ENCODE assay signal across 2 cellular contexts in the genomic region with DNA sequence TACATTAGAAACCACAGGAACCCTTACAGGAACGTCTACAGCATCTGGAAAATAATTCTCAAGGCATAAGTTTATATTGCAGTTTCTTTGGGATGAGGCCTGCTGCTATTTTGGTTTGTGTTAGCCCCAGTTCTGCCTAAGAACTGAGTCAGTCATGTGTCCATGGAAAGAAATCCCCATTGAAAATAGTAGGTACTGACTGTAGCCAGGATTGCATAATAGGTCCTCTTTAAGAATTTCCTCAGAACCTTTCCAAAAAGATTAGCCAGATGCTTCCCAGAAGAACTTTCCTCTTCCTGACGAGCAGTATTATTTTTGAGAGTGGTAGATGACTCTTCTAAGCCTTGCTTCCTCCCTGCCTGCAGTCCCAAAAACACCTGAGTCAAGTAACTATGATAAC.
TF ChIP-seq lines count a peak whose summit lies in the region.

No MANE protein-coding gene starts in this region.

TF ChIP-seq in IMR-90, 13 proteins besides CTCF, POLR2A, EP300 and RAD21:
- TF ChIP-seq CEBPB (IDR thresholded peaks at IDR 0.05; ENCODE audit: low read depth, low read length) = peak; percentile 95
- TF ChIP-seq, protein P1, sequence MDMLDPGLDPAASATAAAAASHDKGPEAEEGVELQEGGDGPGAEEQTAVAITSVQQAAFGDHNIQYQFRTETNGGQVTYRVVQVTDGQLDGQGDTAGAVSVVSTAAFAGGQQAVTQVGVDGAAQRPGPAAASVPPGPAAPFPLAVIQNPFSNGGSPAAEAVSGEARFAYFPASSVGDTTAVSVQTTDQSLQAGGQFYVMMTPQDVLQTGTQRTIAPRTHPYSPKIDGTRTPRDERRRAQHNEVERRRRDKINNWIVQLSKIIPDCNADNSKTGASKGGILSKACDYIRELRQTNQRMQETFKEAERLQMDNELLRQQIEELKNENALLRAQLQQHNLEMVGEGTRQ (IDR thresholded peaks at IDR 0.05; ENCODE audit: low read depth, low read length) = peak; percentile 44; the same call in 1 of the 2 replicates
- TF ChIP-seq CHD1 (IDR thresholded peaks at IDR 0.05; ENCODE audit: low read depth, low read length) = no peak
- TF ChIP-seq MXI1 (IDR thresholded peaks at IDR 0.05; ENCODE audit: borderline replicate concordance, low read depth, low read length) = no peak

TF ChIP-seq in HepG2, 621 proteins besides CTCF, POLR2A, EP300 and RAD21:
- TF ChIP-seq CEBPB (IDR thresholded peaks at IDR 0.05; ENCODE audit: borderline replicate concordance, low read depth, low read length) = 0 out of 2 replicates have a peak, but pooled peaks have one; percentile 7
- TF ChIP-seq, protein P2, sequence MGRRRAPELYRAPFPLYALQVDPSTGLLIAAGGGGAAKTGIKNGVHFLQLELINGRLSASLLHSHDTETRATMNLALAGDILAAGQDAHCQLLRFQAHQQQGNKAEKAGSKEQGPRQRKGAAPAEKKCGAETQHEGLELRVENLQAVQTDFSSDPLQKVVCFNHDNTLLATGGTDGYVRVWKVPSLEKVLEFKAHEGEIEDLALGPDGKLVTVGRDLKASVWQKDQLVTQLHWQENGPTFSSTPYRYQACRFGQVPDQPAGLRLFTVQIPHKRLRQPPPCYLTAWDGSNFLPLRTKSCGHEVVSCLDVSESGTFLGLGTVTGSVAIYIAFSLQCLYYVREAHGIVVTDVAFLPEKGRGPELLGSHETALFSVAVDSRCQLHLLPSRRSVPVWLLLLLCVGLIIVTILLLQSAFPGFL (CRISPR knock-in tag; IDR thresholded peaks at IDR 0.05) = no peak
